2 cellular contexts compared by ENCODE assay signal in the genomic region with DNA sequence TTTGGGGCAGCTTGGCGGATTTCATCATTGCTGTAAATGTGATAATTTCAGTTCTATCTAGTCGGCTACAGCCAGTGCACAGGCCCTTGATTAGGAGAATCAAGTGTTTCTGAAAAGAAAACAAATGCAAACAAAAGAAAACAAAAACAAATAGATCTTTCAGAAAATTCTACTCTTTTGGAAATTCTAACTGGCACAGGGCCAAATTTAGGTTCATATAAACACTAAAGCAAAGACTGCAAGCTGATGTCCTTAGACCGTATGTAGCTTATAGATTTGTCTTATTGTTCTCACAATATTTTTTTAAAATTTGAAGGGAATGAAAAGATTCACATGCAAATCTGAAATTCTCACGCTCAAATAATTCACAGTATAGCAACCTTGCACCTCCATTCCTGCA.
TF ChIP-seq lines count a peak whose summit lies in the region.

No MANE protein-coding gene starts in this region.

TF ChIP-seq in HEK293, 187 proteins besides CTCF, POLR2A, EP300 and RAD21:
- TF ChIP-seq ZNF549 (tag by site-specific recombination; IDR thresholded peaks at IDR 0.05): 0 out of 2 replicates have a peak, but pooled peaks have one; percentile 18
- TF ChIP-seq, protein P1, sequence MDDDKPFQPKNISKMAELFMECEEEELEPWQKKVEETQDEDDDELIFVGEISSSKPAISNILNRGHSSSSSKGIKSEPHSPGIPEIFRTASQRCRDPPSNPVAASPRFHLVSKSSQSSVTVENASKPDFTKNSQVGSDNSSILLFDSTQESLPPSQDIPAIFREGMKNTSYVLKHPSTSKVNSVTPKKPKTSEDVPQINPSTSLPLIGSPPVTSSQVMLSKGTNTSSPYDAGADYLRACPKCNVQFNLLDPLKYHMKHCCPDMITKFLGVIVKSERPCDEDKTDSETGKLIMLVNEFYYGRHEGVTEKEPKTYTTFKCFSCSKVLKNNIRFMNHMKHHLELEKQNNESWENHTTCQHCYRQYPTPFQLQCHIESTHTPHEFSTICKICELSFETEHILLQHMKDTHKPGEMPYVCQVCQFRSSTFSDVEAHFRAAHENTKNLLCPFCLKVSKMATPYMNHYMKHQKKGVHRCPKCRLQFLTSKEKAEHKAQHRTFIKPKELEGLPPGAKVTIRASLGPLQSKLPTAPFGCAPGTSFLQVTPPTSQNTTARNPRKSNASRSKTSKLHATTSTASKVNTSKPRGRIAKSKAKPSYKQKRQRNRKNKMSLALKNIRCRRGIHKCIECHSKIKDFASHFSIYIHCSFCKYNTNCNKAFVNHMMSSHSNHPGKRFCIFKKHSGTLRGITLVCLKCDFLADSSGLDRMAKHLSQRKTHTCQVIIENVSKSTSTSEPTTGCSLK (tag by site-specific recombination; IDR thresholded peaks at IDR 0.05): no peak

TF ChIP-seq in K562, 482 proteins besides CTCF, POLR2A, EP300 and RAD21:
- TF ChIP-seq NFIC (IDR thresholded peaks at IDR 0.05): peak; percentile 98
- peak; percentile 91 for TF ChIP-seq NFIX (CRISPR knock-in tag; IDR thresholded peaks at IDR 0.05; ENCODE audit: low read depth)
- no peak for TF ChIP-seq BRD4 (IDR thresholded peaks at IDR 0.05)
- no peak for TF ChIP-seq OTX1 (CRISPR knock-in tag; IDR thresholded peaks at IDR 0.05)
